Comparison of ENCODE assay signal across 8 cellular contexts in the genomic region with DNA sequence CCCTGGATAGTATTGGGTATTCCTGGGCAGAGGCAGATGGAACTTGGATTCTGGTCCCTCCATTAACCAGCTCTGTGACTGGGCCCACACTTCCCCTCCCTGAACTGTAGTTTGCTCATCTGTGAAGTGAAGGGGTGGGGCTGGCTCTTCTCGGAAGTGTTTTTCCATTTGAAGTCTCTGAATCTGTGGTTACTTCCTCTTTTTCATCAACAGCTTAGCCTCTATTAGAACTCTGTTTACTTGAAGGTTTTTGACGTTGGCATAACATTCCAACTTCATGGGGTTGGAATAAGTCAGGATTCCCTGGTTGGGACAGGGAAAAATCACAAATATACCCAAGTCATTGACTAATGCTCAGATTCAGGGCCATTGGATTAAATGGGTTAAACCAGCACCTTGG.
DNase-seq lines count a peak whose midpoint lies in the region; ATAC-seq lines count a peak whose summit lies in the region.

No MANE protein-coding gene starts in this region.

- DNase-seq in GF-D8 (lab: John Stamatoyannopoulos, UW) (peak; percentile 61), Kasumi-1 (lab: John Stamatoyannopoulos, UW) (peak; percentile 92 to 93), activated T-cell treated with anti-CD3 and anti-CD28 coated beads for 48 hours (ENCODE audit: low read depth) (peak; percentile 39), NCI-H2107 (lab: John Stamatoyannopoulos, UW) (no peak), NCI-H524 (lab: John Stamatoyannopoulos, UW) (no peak), NCI-H1105 treated with DMSO at 0.1 percent for 48 hours (lab: John Stamatoyannopoulos, UW) (no peak)
- DNase-seq in stimulated activated CD4-positive, alpha-beta T cell treated with anti-CD3 and anti-CD28 coated beads, Interleukin-12 subunit alpha, Interleukin-12 subunit beta, amount 100 ng/mL, for 48 hours (ENCODE audit: low read depth in 2 of 3, low spot score in 1 of 3): peak; percentile 46 to 50 (median 47)

- peak; percentile 48 for ATAC-seq in GM21526 (IDR thresholded peaks at IDR 0.05; ENCODE audit: low FRiP score, unreplicated experiment)

Comparison
In these comparisons a context has a peak if more than half of its experiments do, and no peak if none do; other contexts are left out.
1. DNase-seq: peak in GF-D8 (single experiment), Kasumi-1 (2 of 2), activated T-cell treated with anti-CD3 and anti-CD28 coated beads for 48 hours (single experiment) and stimulated activated CD4-positive, alpha-beta T cell treated with anti-CD3 and anti-CD28 coated beads, Interleukin-12 subunit alpha, Interleukin-12 subunit beta, amount 100 ng/mL, for 48 hours (3 of 3); none in NCI-H2107 (single experiment), NCI-H524 (0 of 2) and NCI-H1105 treated with DMSO at 0.1 percent for 48 hours (single experiment).